ENCODE assay signal across 16 cellular contexts in genomic region chrX:101657495-101657894, GRCh38. TPM values are rescaled to one million over a fixed set of nuclear protein-coding genes. Genes with fewer than 3 reads are reported as not detected.
DNase-seq lines count a peak whose midpoint lies in the region; ATAC-seq and TF ChIP-seq lines count a peak whose summit lies in the region.
"Had no signal": no experiment of that assay in that cellular context is flagged by ENCODE, and none has a peak within 500 bp of the region (broad histone marks: within the 10 kb centered on the region; RNA-seq: fewer than 3 reads in every experiment).

No MANE protein-coding gene starts in this region.

- peak overlapping the region; percentile 14 for H3K4me3 Mint-ChIP-seq in natural killer cell
- H3K4me3 Mint-ChIP-seq in natural killer cell treated with Interleukin-12 subunit alpha and Interleukin-12 subunit beta and Interleukin-15 and Interleukin-18, amount 100 ng/mL, for 72 hours, result no peak overlapping the region
- H3K4me3 Mint-ChIP-seq in brain, result peak overlapping the region; percentile 69 to 92 (median 90)
- H3K4me3 Mint-ChIP-seq in mesothelial cell of epicardium, result peak overlapping the region; percentile 84

- H3K36me3 Mint-ChIP-seq in natural killer cell (no peaks in the 10 kb centered on the region), brain (peaks cover 6% of the 10 kb centered on the region), mesothelial cell of epicardium (no peaks in the 10 kb centered on the region)
- H3K36me3 Mint-ChIP-seq in natural killer cell treated with Interleukin-12 subunit alpha and Interleukin-12 subunit beta and Interleukin-15 and Interleukin-18, amount 100 ng/mL, for 72 hours, result no peaks in the 10 kb centered on the region
- H3K36me3 Mint-ChIP-seq: CD4-positive, CD25-positive, alpha-beta regulatory T cell had no signal

- H3K27ac Mint-ChIP-seq in natural killer cell (no peak overlapping the region), brain (peak overlapping the region in 2 of 5 experiments; percentile 65 to 81), mesothelial cell of epicardium (no peak overlapping the region)
- H3K27ac Mint-ChIP-seq in natural killer cell treated with Interleukin-12 subunit alpha and Interleukin-12 subunit beta and Interleukin-15 and Interleukin-18, amount 100 ng/mL, for 72 hours, result no peak overlapping the region

- no peak overlapping the region for H2AFZ ChIP-seq in osteoblast (ENCODE audit: low read length)

- H3K4me1 ChIP-seq in osteoblast (ENCODE audit: insufficient read depth, low read length) (no peaks in the 10 kb centered on the region), A673 (ENCODE audit: insufficient read depth, low read length, poor library complexity, severe bottlenecking) (peaks cover 3% of the 10 kb centered on the region)
- H3K4me1 ChIP-seq: BLaER1 treated with 17β-estradiol and CSF1 and Interleukin-3, amounts not matched to agents 10 nM and 100 nM had no signal

- intact Hi-C loops in natural killer cell (cut with micrococcal nuclease) (no loop called here), A673 (cut with micrococcal nuclease; ENCODE audit: unreplicated experiment) (no loop called here)

- H3K79me2 ChIP-seq in osteoblast (ENCODE audit: insufficient read depth, low read length), result peaks cover 15% of the 10 kb centered on the region

- no TSS peak for BruUV-seq in A673 (replicated peaks; lab: Mats Ljungman, UMichigan)

- peaks cover 25% of the 10 kb centered on the region for H4K20me1 ChIP-seq in osteoblast (ENCODE audit: insufficient read depth, low read length)
- H4K20me1 ChIP-seq: BLaER1 treated with 17β-estradiol and CSF1 and Interleukin-3, amounts not matched to agents 10 nM and 100 nM had no signal

- CTCF ChIA-PET in A673 (lab: Charles Lee), result no interaction called here

- no peak for TF ChIP-seq CTCF in natural killer cell (IDR thresholded peaks at IDR 0.05)
- TF ChIP-seq CTCF in brain (conservative IDR thresholded peaks at IDR 0.05), result no peak
- no peak for TF ChIP-seq CTCF in mesothelial cell of epicardium (IDR thresholded peaks at IDR 0.05; ENCODE audit: unreplicated experiment)
- TF ChIP-seq CTCF in osteoblast (IDR thresholded peaks at IDR 0.05; ENCODE audit: extremely low read depth, low read depth, low read length), result no peak
- no peak for TF ChIP-seq CTCF in A673 (conservative IDR thresholded peaks at IDR 0.05; ENCODE audit: low read depth, low read length)

- H3K36me3 ChIP-seq in osteoblast (ENCODE audit: insufficient read depth, low read length), result peaks cover 12% of the 10 kb centered on the region
- H3K36me3 ChIP-seq in A673 (ENCODE audit: insufficient read depth, low read length, poor library complexity, severe bottlenecking), result no peaks in the 10 kb centered on the region
- H3K36me3 ChIP-seq: BLaER1 treated with 17β-estradiol and CSF1 and Interleukin-3, amounts not matched to agents 10 nM and 100 nM had no signal

- peak overlapping the region; percentile 20 for H3K4me2 ChIP-seq in osteoblast (ENCODE audit: insufficient read depth, low read length)
- H3K4me2 ChIP-seq: BLaER1 treated with 17β-estradiol and CSF1 and Interleukin-3, amounts not matched to agents 10 nM and 100 nM had no signal

- H3K27me3 Mint-ChIP-seq in natural killer cell (ENCODE audit: low read depth in 2 of 2), result peaks cover 5 to 24% of the 10 kb centered on the region in 2 donors
- peaks cover 7 to 18% of the 10 kb centered on the region in 2 donors for H3K27me3 Mint-ChIP-seq in natural killer cell treated with Interleukin-12 subunit alpha and Interleukin-12 subunit beta and Interleukin-15 and Interleukin-18, amount 100 ng/mL, for 72 hours
- H3K27me3 Mint-ChIP-seq in brain, result no peaks in the 10 kb centered on the region
- no peaks in the 10 kb centered on the region for H3K27me3 Mint-ChIP-seq in mesothelial cell of epicardium (ENCODE audit: low read depth)

- POLR2A ChIA-PET in A673 (lab: Charles Lee; ENCODE audit: low non-redundant PET), result no interaction called here

- H3K9me3 ChIP-seq in osteoblast (ENCODE audit: low read depth, low read length) (no peaks in the 10 kb centered on the region), A673 (ENCODE audit: low read depth, low read length, poor library complexity, severe bottlenecking) (no peaks in the 10 kb centered on the region)

- DNase-seq in natural killer cell, result no peak
- no peak for DNase-seq in natural killer cell treated with Interleukin-12 subunit alpha and Interleukin-12 subunit beta and Interleukin-15 and Interleukin-18, amount 100 ng/mL, for 72 hours (ENCODE audit: low spot score)
- no peak for DNase-seq in mesothelial cell of epicardium (ENCODE audit: low spot score in 2 of 2, unreplicated experiment in 2 of 2)
- DNase-seq in osteoblast (ENCODE audit: insufficient read length, low spot score, missing footprints), result peak; percentile 53
- no peak for DNase-seq in NCI-H510A (lab: John Stamatoyannopoulos, UW)
- DNase-seq in NCI-H748 treated with DMSO at 0.1 percent for 48 hours (lab: John Stamatoyannopoulos, UW), result no peak
- DNase-seq in A673 (ENCODE audit: low spot score), result no peak
- DNase-seq: Calu3; CD4-positive, CD25-positive, alpha-beta regulatory T cell; DMS 273 treated with DMSO at 0.1 percent for 48 hours; HCEC 1CT had no signal

- no peak for ATAC-seq in natural killer cell
- no peak for ATAC-seq in natural killer cell treated with Interleukin-12 subunit alpha and Interleukin-12 subunit beta and Interleukin-15 and Interleukin-18, amount 100 ng/mL, for 72 hours
- ATAC-seq: GM12878, HepG2 had no signal

- H3K27ac ChIP-seq in osteoblast (ENCODE audit: low read depth, low read length), result no peak overlapping the region
- H3K27ac ChIP-seq in A673 (ENCODE audit: low read depth, low read length, poor library complexity, severe bottlenecking), result no peak overlapping the region
- H3K27ac ChIP-seq: 22Rv1; BLaER1 treated with 17β-estradiol and CSF1 and Interleukin-3, amounts not matched to agents 10 nM and 100 nM had no signal

- H3K27me3 ChIP-seq in osteoblast (ENCODE audit: insufficient read depth, low read length) (peaks cover 2% of the 10 kb centered on the region), A673 (replicated peaks; ENCODE audit: insufficient read depth, low read depth, low read length, poor library complexity) (no peaks in the 10 kb centered on the region)

- H3K4me3 ChIP-seq in osteoblast (ENCODE audit: insufficient read depth, low read length) (no peak overlapping the region), A673 (ENCODE audit: low read depth, low read length, poor library complexity, severe bottlenecking) (no peak overlapping the region)
- H3K4me3 ChIP-seq: BLaER1 treated with 17β-estradiol and CSF1 and Interleukin-3, amounts not matched to agents 10 nM and 100 nM; GM12878 had no signal

- H3K9me3 Mint-ChIP-seq in natural killer cell, result no peaks in the 10 kb centered on the region
- H3K9me3 Mint-ChIP-seq in natural killer cell treated with Interleukin-12 subunit alpha and Interleukin-12 subunit beta and Interleukin-15 and Interleukin-18, amount 100 ng/mL, for 72 hours, result no peaks in the 10 kb centered on the region
- H3K9me3 Mint-ChIP-seq in brain, result peaks cover 0 to 16% (median 0%) of the 10 kb centered on the region in 5 experiments
- H3K9me3 Mint-ChIP-seq in mesothelial cell of epicardium, result peaks cover 21% of the 10 kb centered on the region

- peaks cover 10 to 20% of the 10 kb centered on the region in 2 donors for H3K4me1 Mint-ChIP-seq in natural killer cell
- H3K4me1 Mint-ChIP-seq in natural killer cell treated with Interleukin-12 subunit alpha and Interleukin-12 subunit beta and Interleukin-15 and Interleukin-18, amount 100 ng/mL, for 72 hours (ENCODE audit: low read depth in 2 of 2), result peaks cover 0 to 10% of the 10 kb centered on the region in 2 donors
- peaks cover 40% of the 10 kb centered on the region for H3K4me1 Mint-ChIP-seq in brain
- H3K4me1 Mint-ChIP-seq in mesothelial cell of epicardium, result peaks cover 4% of the 10 kb centered on the region

RNA-seq across cellular contexts. Expression of gene ARMCX2, which starts 2.2 kb away (rescaled TPM):
- total RNA-seq in natural killer cell (1 to 10 TPM; 1.9 to 2.4 (median 2.1) TPM), mesothelial cell of epicardium (110 to 119 TPM (median 116 TPM) in 3 replicates), osteoblast (87.2 and 89.6 TPM in 2 replicates), A673 (2021) (53.9 and 58.8 TPM in 2 replicates)
- 1 to 10 TPM; 4.3 to 5.7 TPM for total RNA-seq in natural killer cell treated with Interleukin-12 subunit alpha and Interleukin-12 subunit beta and Interleukin-15 and Interleukin-18, amount 100 ng/mL, for 72 hours
- 31.1 TPM for polyA plus RNA-seq in brain (ENCODE audit: insufficient read depth, low read depth, low replicate concordance)
- total RNA-seq: Calu3, HepG2 had no signal
- polyA plus RNA-seq: HepG2 had no signal

RNA-seq across cellular contexts. Expression of gene ARMCX3, which starts 34.5 kb away (rescaled TPM):
- total RNA-seq in natural killer cell (10 to 100 TPM; 55.9 to 89.1 (median 64.7) TPM), mesothelial cell of epicardium (58.7 to 61.6 TPM (median 59.9 TPM) in 3 replicates), osteoblast (73.5 and 79.3 TPM in 2 replicates), A673 (2021) (31.7 and 37.8 TPM in 2 replicates)
- 10 to 100 TPM; 39.4 to 45.1 TPM for total RNA-seq in natural killer cell treated with Interleukin-12 subunit alpha and Interleukin-12 subunit beta and Interleukin-15 and Interleukin-18, amount 100 ng/mL, for 72 hours
- polyA plus RNA-seq in brain (ENCODE audit: insufficient read depth, low read depth, low replicate concordance), result 29.9 TPM

RNA-seq across cellular contexts. Expression of gene ARMCX6, which starts 39.7 kb away (rescaled TPM):
- total RNA-seq in natural killer cell (10 to 100 TPM; 44.3 to 61.7 (median 44.4) TPM), mesothelial cell of epicardium (83.1 to 90.4 TPM (median 85.3 TPM) in 3 replicates), osteoblast (31.8 and 35.1 TPM in 2 replicates), A673 (2021) (39.9 and 44.7 TPM in 2 replicates)
- 10 to 100 TPM; 41.5 to 45.6 TPM for total RNA-seq in natural killer cell treated with Interleukin-12 subunit alpha and Interleukin-12 subunit beta and Interleukin-15 and Interleukin-18, amount 100 ng/mL, for 72 hours
- polyA plus RNA-seq in brain (ENCODE audit: insufficient read depth, low read depth, low replicate concordance), result 40.4 TPM
